ENCODE assay signal across 8 cellular contexts in genomic region chr11:112961146-112961668, GRCh38. TPM values are rescaled to one million over a fixed set of nuclear protein-coding genes. Genes with fewer than 3 reads are reported as not detected.
A peak's percentile ranks its signal among the peaks of the same experiment; 100 is the strongest.
DNase-seq lines count a peak whose midpoint lies in the region; ATAC-seq and TF ChIP-seq lines count a peak whose summit lies in the region.

NCAM1 (plus strand) TSS chr11:112961420.

- H4K20me1 ChIP-seq in GM23338 (replicated peaks; ENCODE audit: insufficient read depth): no peaks in the 10 kb centered on the region

- H3K4me1 Mint-ChIP-seq in GM23338 (peaks cover 10% of the 10 kb centered on the region), glutamatergic neuron (ENCODE audit: low read depth, unreplicated experiment) (peaks cover 28% of the 10 kb centered on the region), nephron progenitor cell (peaks cover 56% of the 10 kb centered on the region)
- peaks cover 12% of the 10 kb centered on the region for H3K4me1 Mint-ChIP-seq in activated T-helper 2 cell treated with anti-CD3 and anti-CD28 coated beads, Interferon-gamma antibody, Interleukin-2, Interleukin-4, amounts not matched to agents 10 μg/mL and 5 μg/mL and 100 μg/mL, durations not matched to agents 14 hours and 24 hours and 36 hours (ENCODE audit: low read depth)

- H3K4me3 ChIP-seq in AG04449 (ENCODE audit: low read depth, low read length) (peak within 1 kb of the TSS; percentile 49), GM23338 (peak within 1 kb of the TSS; percentile 89), vagina (peak within 1 kb of the TSS; percentile 62 to 73)

- H3K27me3 ChIP-seq in GM23338 (ENCODE audit: insufficient read depth): peaks cover 64% of the 10 kb centered on the region
- peaks cover 6% of the 10 kb centered on the region for H3K27me3 ChIP-seq in vagina

- no peaks in the 10 kb centered on the region for H3K36me3 Mint-ChIP-seq in GM23338 (ENCODE audit: low read depth)
- H3K36me3 Mint-ChIP-seq in activated T-helper 2 cell treated with anti-CD3 and anti-CD28 coated beads, Interferon-gamma antibody, Interleukin-2, Interleukin-4, amounts not matched to agents 10 μg/mL and 5 μg/mL and 100 μg/mL, durations not matched to agents 14 hours and 24 hours and 36 hours (ENCODE audit: low read depth): no peaks in the 10 kb centered on the region
- no peaks in the 10 kb centered on the region for H3K36me3 Mint-ChIP-seq in glutamatergic neuron (ENCODE audit: unreplicated experiment)
- no peaks in the 10 kb centered on the region for H3K36me3 Mint-ChIP-seq in nephron progenitor cell (ENCODE audit: low read depth)

- H3K27ac ChIP-seq in GM23338 (ENCODE audit: low read depth): no peak within 1 kb of the TSS
- H3K27ac ChIP-seq in vagina: peak within 1 kb of the TSS; percentile 79

- H3K27ac Mint-ChIP-seq in GM23338 (no peak within 1 kb of the TSS), glutamatergic neuron (ENCODE audit: unreplicated experiment) (peak within 1 kb of the TSS; percentile 98), nephron progenitor cell (peak within 1 kb of the TSS; percentile 82)
- H3K27ac Mint-ChIP-seq in activated T-helper 2 cell treated with anti-CD3 and anti-CD28 coated beads, Interferon-gamma antibody, Interleukin-2, Interleukin-4, amounts not matched to agents 10 μg/mL and 5 μg/mL and 100 μg/mL, durations not matched to agents 14 hours and 24 hours and 36 hours: no peak within 1 kb of the TSS

- peak within 1 kb of the TSS; percentile 92 for H3K4me3 Mint-ChIP-seq in GM23338
- H3K4me3 Mint-ChIP-seq in activated T-helper 2 cell treated with anti-CD3 and anti-CD28 coated beads, Interferon-gamma antibody, Interleukin-2, Interleukin-4, amounts not matched to agents 10 μg/mL and 5 μg/mL and 100 μg/mL, durations not matched to agents 14 hours and 24 hours and 36 hours (ENCODE audit: low read depth): peak within 1 kb of the TSS; percentile 74
- peak within 1 kb of the TSS; percentile 96 for H3K4me3 Mint-ChIP-seq in glutamatergic neuron (ENCODE audit: unreplicated experiment)
- peak within 1 kb of the TSS; percentile 99 for H3K4me3 Mint-ChIP-seq in nephron progenitor cell

- no peaks in the 10 kb centered on the region for H3K9me3 ChIP-seq in vagina

- TF ChIP-seq CTCF in AG04449 (IDR thresholded peaks at IDR 0.05; ENCODE audit: insufficient read depth, low read length, missing control alignments): no peak
- TF ChIP-seq CTCF in GM23338 (conservative IDR thresholded peaks at IDR 0.05; ENCODE audit: low read depth in 2 of 2): no peak
- no peak for TF ChIP-seq CTCF in glutamatergic neuron (IDR thresholded peaks at IDR 0.05; ENCODE audit: partially characterized antibody, unreplicated experiment)
- TF ChIP-seq CTCF in nephron progenitor cell (IDR thresholded peaks at IDR 0.05): no peak
- no peak for TF ChIP-seq CTCF in vagina (IDR thresholded peaks at IDR 0.05)

- H3K4me2 ChIP-seq in GM23338: peak within 1 kb of the TSS; percentile 98

- no peaks in the 10 kb centered on the region for H3K9me2 ChIP-seq in GM23338 (ENCODE audit: insufficient read depth)

- H3K27me3 Mint-ChIP-seq in GM23338 (ENCODE audit: insufficient read depth, low read depth, poor library complexity): peaks cover 29% of the 10 kb centered on the region
- peaks cover 68% of the 10 kb centered on the region for H3K27me3 Mint-ChIP-seq in activated T-helper 2 cell treated with anti-CD3 and anti-CD28 coated beads, Interferon-gamma antibody, Interleukin-2, Interleukin-4, amounts not matched to agents 10 μg/mL and 5 μg/mL and 100 μg/mL, durations not matched to agents 14 hours and 24 hours and 36 hours (ENCODE audit: low read depth)
- H3K27me3 Mint-ChIP-seq in glutamatergic neuron (ENCODE audit: unreplicated experiment): peaks cover 13% of the 10 kb centered on the region
- H3K27me3 Mint-ChIP-seq in nephron progenitor cell (ENCODE audit: low read depth, poor library complexity): peaks cover 15% of the 10 kb centered on the region

- DNase-seq in AG04449 (ENCODE audit: low read depth, low spot score) (no peak), GM23338 (ENCODE audit: low spot score) (peak; percentile 98), NCI-H446 treated with DMSO at 0.1 percent for 48 hours (lab: John Stamatoyannopoulos, UW) (peak; percentile 98), glutamatergic neuron (peak; percentile 99), nephron progenitor cell (peak; percentile 96), vagina (ENCODE audit: extremely low spot score in 2 of 2) (peak in 1 of 2 donors; percentile 86)
- DNase-seq in activated T-helper 2 cell treated with anti-CD3 and anti-CD28 coated beads, Interferon-gamma antibody, Interleukin-2, Interleukin-4, amounts not matched to agents 10 μg/mL and 5 μg/mL and 100 μg/mL, durations not matched to agents 14 hours and 24 hours and 36 hours (ENCODE audit: low spot score): peak; percentile 18

- H3K4me1 ChIP-seq in GM23338 (ENCODE audit: insufficient read depth) (peaks cover 10% of the 10 kb centered on the region), vagina (no peaks in the 10 kb centered on the region)

- H3K9me3 Mint-ChIP-seq in GM23338 (no peaks in the 10 kb centered on the region; the same call in 2 of the 3 replicates), glutamatergic neuron (ENCODE audit: unreplicated experiment) (peaks cover 16% of the 10 kb centered on the region), nephron progenitor cell (no peaks in the 10 kb centered on the region)
- H3K9me3 Mint-ChIP-seq in activated T-helper 2 cell treated with anti-CD3 and anti-CD28 coated beads, Interferon-gamma antibody, Interleukin-2, Interleukin-4, amounts not matched to agents 10 μg/mL and 5 μg/mL and 100 μg/mL, durations not matched to agents 14 hours and 24 hours and 36 hours: no peaks in the 10 kb centered on the region

- POLR2A ChIA-PET in AG04449 (lab: Yijun Ruan, JAX): no interaction called here

- no peaks in the 10 kb centered on the region for H3K79me2 ChIP-seq in GM23338 (replicated peaks; ENCODE audit: insufficient read depth)

- TF ChIP-seq POLR2A in vagina (IDR thresholded peaks at IDR 0.05): no peak

- H3F3A ChIP-seq in GM23338 (replicated peaks; ENCODE audit: low read depth): no peaks in the 10 kb centered on the region

- H2AFZ ChIP-seq in GM23338: peak within 1 kb of the TSS; percentile 96

- ATAC-seq in GM23338 (peak; percentile 76), HG02642 (IDR thresholded peaks at IDR 0.05; ENCODE audit: poor library complexity, unreplicated experiment) (no peak)

- intact Hi-C loops in activated T-helper 2 cell treated with anti-CD3 and anti-CD28 coated beads, Interferon-gamma antibody, Interleukin-2, Interleukin-4, amounts not matched to agents 10 μg/mL and 5 μg/mL and 100 μg/mL, durations not matched to agents 14 hours and 24 hours and 36 hours (cut with micrococcal nuclease): no loop called here
- intact Hi-C loops in vagina (cut with DNase I): no loop called here

- H3K36me3 ChIP-seq in GM23338 (ENCODE audit: insufficient read depth) (no peaks in the 10 kb centered on the region), vagina (no peaks in the 10 kb centered on the region)

- CTCF ChIA-PET in AG04449 (lab: Yijun Ruan, JAX): no interaction called here

TF ChIP-seq in GM23338, 12 proteins besides CTCF, POLR2A, EP300 and RAD21 (continues in another document):
- peak; percentile 81 for TF ChIP-seq CREB1 (CRISPR knock-in tag; IDR thresholded peaks at IDR 0.05; ENCODE audit: low read depth)
- TF ChIP-seq ZNF114 (CRISPR knock-in tag; IDR thresholded peaks at IDR 0.05): peak; percentile 86; the same call in 1 of the 2 replicates

RNA-seq across cellular contexts. Expression of gene NCAM1, which starts in this region (rescaled TPM):
- total RNA-seq in GM23338 (2014; rRNA removed; shearing (Covaris generic)): 1.6 and 4.6 TPM in 2 replicates
- polyA plus RNA-seq in GM23338 (2016; fragmentation: Nextera tagmentation; extraction: Ambion mirVana): 0.76 and 0.97 TPM in 2 replicates
- not detected in 2 replicates for total RNA-seq in activated T-helper 2 cell treated with anti-CD3 and anti-CD28 coated beads, Interferon-gamma antibody, Interleukin-2, Interleukin-4, amounts not matched to agents 10 μg/mL and 5 μg/mL and 100 μg/mL, durations not matched to agents 14 hours and 24 hours and 36 hours
- total RNA-seq in glutamatergic neuron (ENCODE audit: unreplicated experiment) (819 TPM), vagina (33.6 TPM)

Comparison
In these comparisons a context has a peak if more than half of its experiments do, and no peak if none do; other contexts are left out.
1. RNA of gene NCAM1 (total RNA-seq): 819 TPM in glutamatergic neuron (single experiment); 33.6 TPM in vagina (single experiment), 1.6 to 4.6 TPM in GM23338 and not detected in activated T-helper 2 cell treated with anti-CD3 and anti-CD28 coated beads, Interferon-gamma antibody, Interleukin-2, Interleukin-4, amounts not matched to agents 10 μg/mL and 5 μg/mL and 100 μg/mL, durations not matched to agents 14 hours and 24 hours and 36 hours; every median in the first group is over 10 times any median in the second.
2. Peak in DNase-seq in activated T-helper 2 cell treated with anti-CD3 and anti-CD28 coated beads, Interferon-gamma antibody, Interleukin-2, Interleukin-4, amounts not matched to agents 10 μg/mL and 5 μg/mL and 100 μg/mL, durations not matched to agents 14 hours and 24 hours and 36 hours; RNA of the gene not detected or under 1 TPM.
3. H3K27ac Mint-ChIP-seq: peak in glutamatergic neuron (single experiment) and nephron progenitor cell (single experiment); none in GM23338 (single experiment) and activated T-helper 2 cell treated with anti-CD3 and anti-CD28 coated beads, Interferon-gamma antibody, Interleukin-2, Interleukin-4, amounts not matched to agents 10 μg/mL and 5 μg/mL and 100 μg/mL, durations not matched to agents 14 hours and 24 hours and 36 hours (single experiment).
4. Peak in every context shown above with its lines, with median percentiles within 50 percentile points of each other: H3K4me3 ChIP-seq and H3K4me3 Mint-ChIP-seq.